In genomic region chr2:177466337-177467195, GRCh38 we compare ENCODE assay signal across 23 cellular contexts.
A peak's percentile ranks its signal among the peaks of the same experiment; 100 is the strongest.
DNase-seq lines count a peak whose midpoint lies in the region; ATAC-seq, FAIRE-seq and TF ChIP-seq lines count a peak whose summit lies in the region.
"Had no signal": no experiment of that assay in that cellular context is flagged by ENCODE, and none has a peak within 500 bp of the region (broad histone marks: within the 10 kb centered on the region; RNA-seq: fewer than 3 reads in every experiment).

No MANE protein-coding gene starts in this region.

- H3K36me3 ChIP-seq in Panc1 (ENCODE audit: control insufficient read depth, insufficient read depth, low read length) = no peaks in the 10 kb centered on the region
- H3K36me3 ChIP-seq in esophagus muscularis mucosa = peaks cover 13 to 31% (median 21%) of the 10 kb centered on the region in 4 donors

- intact Hi-C loops in natural killer cell (cut with micrococcal nuclease) = no loop called here
- intact Hi-C loops in Panc1 (cut with micrococcal nuclease; ENCODE audit: unreplicated experiment) = no loop called here
- intact Hi-C loops in esophagus muscularis mucosa (cut with DNase I) = no loop called here

- no peak for FAIRE-seq in urothelium cell line (lab: Jason Lieb, UNC)
- FAIRE-seq: D721Med had no signal

- peaks cover 17% of the 10 kb centered on the region for H3K36me3 Mint-ChIP-seq in natural killer cell treated with Interleukin-12 subunit alpha and Interleukin-12 subunit beta and Interleukin-15 and Interleukin-18, amount 100 ng/mL, for 72 hours
- peaks cover 7% of the 10 kb centered on the region for H3K36me3 Mint-ChIP-seq in natural killer cell
- H3K36me3 Mint-ChIP-seq in endothelial cell (ENCODE audit: low read depth, unreplicated experiment) = peaks cover 33% of the 10 kb centered on the region

- in situ Hi-C loops in Panc1 (cut with HindIII; ENCODE audit: low pct_unique_long_range_greater_than_20kb, low sequenced_read_pairs) = no loop called here

- no peak overlapping the region for H3K27ac ChIP-seq in Panc1 (ENCODE audit: low read length)
- no peak overlapping the region for H3K27ac ChIP-seq in esophagus muscularis mucosa (replicated peaks in 1 of 4)
- H3K27ac ChIP-seq: body of pancreas, hepatocyte, lower lobe of right lung, suprapubic skin had no signal

- WGBS in esophagus muscularis mucosa = 89% methylated on average over 16 of the region's 17 CpGs

- DNase-seq in natural killer cell treated with Interleukin-12 subunit alpha and Interleukin-12 subunit beta and Interleukin-15 and Interleukin-18, amount 100 ng/mL, for 72 hours (ENCODE audit: low spot score) = peak; percentile 52
- no peak for DNase-seq in natural killer cell
- no peak for DNase-seq in Panc1 (ENCODE audit: low read depth, low spot score)
- DNase-seq in glomerular visceral epithelial cell (ENCODE audit: extremely low spot score) = peak; percentile 11
- peak; percentile 39 for DNase-seq in urothelium cell line (ENCODE audit: low spot score)
- no peak for DNase-seq in endothelial cell (ENCODE audit: low spot score)
- DNase-seq in esophagus muscularis mucosa (ENCODE audit: extremely low spot score) = no peak
- no peak for DNase-seq in OCI-M1 (lab: John Stamatoyannopoulos, UW)
- DNase-seq: activated CD4-positive, alpha-beta T cell treated with anti-CD3 and anti-CD28 coated beads, Interleukin-2, amount 10 ng/mL, durations not matched to agents 24 days and 14 days; body of pancreas; C1 segment of cervical spinal cord; GF-D8; Kasumi-1; lower lobe of right lung; NCI-H1105; NCI-H524; retina; Right ventricle myocardium superior; stimulated activated CD8-positive, alpha-beta memory T cell treated with anti-CD3 and anti-CD28 coated beads, Interleukin-4, amount 100 ng/mL, for 48 hours had no signal

- H3K4me3 ChIP-seq in Panc1 (ENCODE audit: low read depth in 2 of 2, low read length in 2 of 2) (no peak overlapping the region), esophagus muscularis mucosa (no peak overlapping the region)
- H3K4me3 ChIP-seq: body of pancreas, hepatocyte, lower lobe of right lung, suprapubic skin had no signal

- H3K9me3 ChIP-seq in Panc1 (ENCODE audit: control insufficient read depth, insufficient read depth, low read depth, low read length) (peaks cover 4% of the 10 kb centered on the region; the same call in 1 of the 2 replicates), esophagus muscularis mucosa (peaks cover 0 to 8% (median 4%) of the 10 kb centered on the region in 4 donors)
- H3K9me3 ChIP-seq: body of pancreas had no signal

- TF ChIP-seq EP300 in esophagus muscularis mucosa (IDR thresholded peaks at IDR 0.05) = no peak

- H3K27ac Mint-ChIP-seq in natural killer cell treated with Interleukin-12 subunit alpha and Interleukin-12 subunit beta and Interleukin-15 and Interleukin-18, amount 100 ng/mL, for 72 hours = no peak overlapping the region
- H3K27ac Mint-ChIP-seq in natural killer cell (no peak overlapping the region), endothelial cell (ENCODE audit: unreplicated experiment) (no peak overlapping the region)
- H3K27ac Mint-ChIP-seq: activated CD4-positive, alpha-beta T cell treated with anti-CD3 and anti-CD28 coated beads, Interleukin-2, amount 10 ng/mL, durations not matched to agents 24 days and 14 days; activated T-helper 17 cell treated with anti-CD3 and anti-CD28 coated beads, Interleukin-2, amount 50 U/mL, for 72 hours had no signal

- H3K27me3 Mint-ChIP-seq in natural killer cell treated with Interleukin-12 subunit alpha and Interleukin-12 subunit beta and Interleukin-15 and Interleukin-18, amount 100 ng/mL, for 72 hours = no peaks in the 10 kb centered on the region
- H3K27me3 Mint-ChIP-seq in natural killer cell (ENCODE audit: low read depth in 2 of 2) (no peaks in the 10 kb centered on the region), endothelial cell (ENCODE audit: unreplicated experiment) (no peaks in the 10 kb centered on the region)
- H3K27me3 Mint-ChIP-seq: activated CD4-positive, alpha-beta T cell treated with anti-CD3 and anti-CD28 coated beads, Interleukin-2, amount 10 ng/mL, durations not matched to agents 24 days and 14 days; activated T-helper 17 cell treated with anti-CD3 and anti-CD28 coated beads, Interleukin-2, amount 50 U/mL, for 72 hours had no signal

- peak in 1 of 2 donors; percentile 11 for ATAC-seq in natural killer cell treated with Interleukin-12 subunit alpha and Interleukin-12 subunit beta and Interleukin-15 and Interleukin-18, amount 100 ng/mL, for 72 hours
- ATAC-seq in natural killer cell = no peak
- ATAC-seq in Panc1 = peak; percentile 62
- ATAC-seq: activated T-helper 17 cell treated with anti-CD3 and anti-CD28 coated beads, Interleukin-2, amount 50 U/mL, for 72 hours; body of pancreas; lower lobe of right lung had no signal

- no peak for TF ChIP-seq CTCF in natural killer cell (IDR thresholded peaks at IDR 0.05)
- TF ChIP-seq CTCF in Panc1 (IDR thresholded peaks at IDR 0.05) = no peak
- no peak for TF ChIP-seq CTCF in endothelial cell (IDR thresholded peaks at IDR 0.05; ENCODE audit: unreplicated experiment)
- no peak for TF ChIP-seq CTCF in esophagus muscularis mucosa (IDR thresholded peaks at IDR 0.05)

- POLR2A ChIA-PET in Panc1 (lab: Charles Lee) = no interaction called here

- BruUV-seq in Panc1 (replicated peaks; lab: Mats Ljungman, UMichigan) = no TSS peak

- H3K4me1 ChIP-seq in Panc1 (ENCODE audit: control insufficient read depth, insufficient read depth, low read length) = no peaks in the 10 kb centered on the region
- peaks cover 0 to 6% (median 2%) of the 10 kb centered on the region in 4 donors for H3K4me1 ChIP-seq in esophagus muscularis mucosa
- H3K4me1 ChIP-seq: body of pancreas, lower lobe of right lung, suprapubic skin had no signal

- no peak for TF ChIP-seq POLR2A in esophagus muscularis mucosa (IDR thresholded peaks at IDR 0.05; ENCODE audit: low read depth)

- H3K27me3 ChIP-seq in Panc1 (ENCODE audit: control insufficient read depth, insufficient read depth, low read length) (no peaks in the 10 kb centered on the region), esophagus muscularis mucosa (no peaks in the 10 kb centered on the region)
- H3K27me3 ChIP-seq: body of pancreas, hepatocyte, suprapubic skin had no signal

- peaks cover 0 to 5% of the 10 kb centered on the region in 2 donors for H3K4me1 Mint-ChIP-seq in natural killer cell treated with Interleukin-12 subunit alpha and Interleukin-12 subunit beta and Interleukin-15 and Interleukin-18, amount 100 ng/mL, for 72 hours (ENCODE audit: low read depth in 2 of 2)
- peaks cover 6% of the 10 kb centered on the region in 2 donors for H3K4me1 Mint-ChIP-seq in natural killer cell
- no peaks in the 10 kb centered on the region for H3K4me1 Mint-ChIP-seq in endothelial cell (ENCODE audit: unreplicated experiment)
- H3K4me1 Mint-ChIP-seq: activated T-helper 17 cell treated with anti-CD3 and anti-CD28 coated beads, Interleukin-2, amount 50 U/mL, for 72 hours had no signal

- H3K9me3 Mint-ChIP-seq in natural killer cell treated with Interleukin-12 subunit alpha and Interleukin-12 subunit beta and Interleukin-15 and Interleukin-18, amount 100 ng/mL, for 72 hours = peaks cover 4% of the 10 kb centered on the region
- H3K9me3 Mint-ChIP-seq in natural killer cell (peaks cover 0 to 10% of the 10 kb centered on the region in 2 donors), endothelial cell (ENCODE audit: unreplicated experiment) (no peaks in the 10 kb centered on the region)

- no peak overlapping the region for H3K4me3 Mint-ChIP-seq in natural killer cell treated with Interleukin-12 subunit alpha and Interleukin-12 subunit beta and Interleukin-15 and Interleukin-18, amount 100 ng/mL, for 72 hours
- H3K4me3 Mint-ChIP-seq in natural killer cell (no peak overlapping the region), endothelial cell (ENCODE audit: unreplicated experiment) (no peak overlapping the region)
- H3K4me3 Mint-ChIP-seq: activated CD4-positive, alpha-beta T cell treated with anti-CD3 and anti-CD28 coated beads, Interleukin-2, amount 10 ng/mL, durations not matched to agents 24 days and 14 days; activated T-helper 17 cell treated with anti-CD3 and anti-CD28 coated beads, Interleukin-2, amount 50 U/mL, for 72 hours had no signal

- CTCF ChIA-PET in Panc1 (lab: Charles Lee) = no interaction called here

Comparison
In these comparisons a context has a peak if more than half of its experiments do, and no peak if none do; other contexts are left out.
1. DNase-seq: peak in natural killer cell treated with Interleukin-12 subunit alpha and Interleukin-12 subunit beta and Interleukin-15 and Interleukin-18, amount 100 ng/mL, for 72 hours (single experiment), glomerular visceral epithelial cell (single experiment) and urothelium cell line (single experiment); none in natural killer cell (single experiment), Panc1 (single experiment), endothelial cell (single experiment), esophagus muscularis mucosa (single experiment) and OCI-M1 (single experiment).